In the genomic region with DNA sequence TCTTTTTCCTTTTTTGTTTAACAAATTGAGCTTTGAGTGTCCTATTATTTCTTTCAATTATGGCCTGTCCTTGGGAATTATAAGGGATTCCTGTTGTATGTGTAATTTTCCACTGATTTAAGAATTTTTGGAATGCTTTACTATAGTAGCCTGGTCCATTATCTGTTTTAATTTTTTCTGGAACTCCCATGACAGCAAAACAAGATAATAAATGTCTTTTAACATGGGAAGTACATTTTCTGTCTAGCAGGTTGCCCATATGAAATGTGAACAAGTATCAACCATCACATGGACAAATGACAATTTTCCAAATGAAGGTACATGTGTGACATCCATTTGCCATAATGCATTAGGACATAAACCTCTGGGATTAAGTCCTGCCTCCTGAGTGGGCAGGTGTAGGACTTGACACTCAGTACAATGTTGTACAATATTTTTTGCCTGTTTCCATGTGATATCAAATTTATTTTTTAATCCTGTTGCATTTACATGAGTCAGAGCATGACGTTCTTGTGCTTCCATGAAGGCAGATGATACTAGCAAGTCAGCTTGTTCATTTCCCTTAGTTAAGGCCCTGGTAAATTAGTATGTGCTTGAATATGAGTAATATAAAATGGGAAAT, we compare ENCODE assay signal across 14 cellular contexts. TPM values are rescaled to one million over a fixed set of nuclear protein-coding genes. Genes with fewer than 3 reads are reported as not detected.
DNase-seq lines count a peak whose midpoint lies in the region; FAIRE-seq and TF ChIP-seq lines count a peak whose summit lies in the region.
"Not testable (repeated sequence)": the region's sequence is repeated elsewhere in the genome, so short reads cannot be mapped to it uniquely, and the experiment has no call there.
"Had no signal": no experiment of that assay in that cellular context is flagged by ENCODE, and none has a peak within 500 bp of the region (broad histone marks: within the 10 kb centered on the region; RNA-seq: fewer than 3 reads in every experiment).

No MANE protein-coding gene starts in this region.

- not testable (repeated sequence) for H3K4me3 Mint-ChIP-seq in neural progenitor cell

- H3K9ac ChIP-seq in Loucy (ENCODE audit: low read depth, low read length, poor library complexity, severe bottlenecking) = peak overlapping the region; percentile 60
- H3K9ac ChIP-seq in neural progenitor cell = not testable (repeated sequence)

- not testable (repeated sequence) for H3K27ac ChIP-seq in esophagus muscularis mucosa (replicated peaks in 1 of 4); neural progenitor cell; small intestine (ENCODE audit: low read depth in 1 of 2, low read length in 1 of 2)

- not testable (repeated sequence) for H3K36me3 Mint-ChIP-seq in neural progenitor cell

- H3K4me1 Mint-ChIP-seq in neural progenitor cell = not testable (repeated sequence)

- TF ChIP-seq CTCF in Loucy (conservative IDR thresholded peaks at IDR 0.05; ENCODE audit: low read length); cardiac fibroblast (IDR thresholded peaks at IDR 0.05; ENCODE audit: low read depth, low read length); esophagus muscularis mucosa (IDR thresholded peaks at IDR 0.05); neural progenitor cell (IDR thresholded peaks at IDR 0.05): not testable (repeated sequence)

- TF ChIP-seq POLR2A in esophagus muscularis mucosa (IDR thresholded peaks at IDR 0.05; ENCODE audit: low read depth) = not testable (repeated sequence)

- not testable (repeated sequence) for H2AFZ ChIP-seq in Loucy (ENCODE audit: low read length); neural progenitor cell (replicated peaks)

- H3K4me1 ChIP-seq in Loucy (ENCODE audit: insufficient read depth, low read length, poor library complexity, severe bottlenecking) = peaks cover 70% of the 10 kb centered on the region
- not testable (repeated sequence) for H3K4me1 ChIP-seq in esophagus muscularis mucosa; neural progenitor cell; small intestine (ENCODE audit: control insufficient read depth in 2 of 2, insufficient read depth in 1 of 2, low read depth in 1 of 2, low read length in 1 of 2)

- not testable (repeated sequence) for H3K79me2 ChIP-seq in Loucy (ENCODE audit: insufficient read depth, low read length); neural progenitor cell (ENCODE audit: low read depth)

- intact Hi-C loops in esophagus muscularis mucosa (cut with DNase I) = not testable (repeated sequence)

- DNase-seq in HCEC 1CT (peak; percentile 0), SW480 (ENCODE audit: low spot score) (peak; percentile 9), cardiac fibroblast (ENCODE audit: low read depth in 2 of 2) (peak; percentile 4 to 10), esophagus muscularis mucosa (ENCODE audit: extremely low spot score) (peak; percentile 89), neural progenitor cell (ENCODE audit: low spot score) (peak; percentile 1), small intestine (peak; percentile 5)

- H3K27me3 Mint-ChIP-seq in neural progenitor cell (ENCODE audit: insufficient read depth, low read depth) = not testable (repeated sequence)

- not testable (repeated sequence) for H3K9me2 ChIP-seq in Loucy (replicated peaks; ENCODE audit: low read depth, low read length)

- not testable (repeated sequence) for H3K36me3 ChIP-seq in Loucy (ENCODE audit: insufficient read depth, low read length); esophagus muscularis mucosa; neural progenitor cell; small intestine (ENCODE audit: control insufficient read depth in 2 of 2, insufficient read depth in 2 of 2, low read length in 2 of 2)

- 46% methylated on average over 1 of the region's 1 CpG for WGBS in esophagus muscularis mucosa
- WGBS in small intestine, 3 donors = 30 to 33% (median 31%) methylated on average over 1 of the region's 1 CpG

- H3K4me2 ChIP-seq in Loucy (ENCODE audit: low read depth, low read length, poor library complexity, severe bottlenecking) = peak overlapping the region; percentile 65
- H3K4me2 ChIP-seq in neural progenitor cell = not testable (repeated sequence)

- H3K9me3 Mint-ChIP-seq in neural progenitor cell = not testable (repeated sequence)

- H3K4me3 ChIP-seq in Loucy (ENCODE audit: low read length, poor library complexity, severe bottlenecking); cardiac fibroblast (replicated peaks in 1 of 2; ENCODE audit: low read depth in 2 of 2, low read length in 2 of 2); esophagus muscularis mucosa; neural progenitor cell; small intestine (ENCODE audit: low read depth in 1 of 2, low read length in 2 of 2): not testable (repeated sequence)

- H3F3A ChIP-seq in Loucy (ENCODE audit: low read depth); neural progenitor cell (ENCODE audit: low read depth): not testable (repeated sequence)

- not testable (repeated sequence) for H3K9me3 ChIP-seq in Loucy (ENCODE audit: insufficient read depth, low read depth, low read length); esophagus muscularis mucosa; small intestine (ENCODE audit: control insufficient read depth, low read depth)
- peaks cover 64% of the 10 kb centered on the region for H3K9me3 ChIP-seq in neural progenitor cell (ENCODE audit: low read depth)

- H3K27me3 ChIP-seq in Loucy (ENCODE audit: insufficient read depth, low read length, poor library complexity, severe bottlenecking); neural progenitor cell; small intestine (ENCODE audit: control insufficient read depth in 2 of 2, insufficient read depth in 2 of 2, low read length in 2 of 2): not testable (repeated sequence)
- peaks cover 0 to 48% (median 0%) of the 10 kb centered on the region in 4 donors for H3K27me3 ChIP-seq in esophagus muscularis mucosa

- not testable (repeated sequence) for H3K27ac Mint-ChIP-seq in neural progenitor cell

- H4K20me1 ChIP-seq in Loucy (ENCODE audit: insufficient read depth, low read length, poor library complexity, severe bottlenecking); neural progenitor cell (ENCODE audit: low read depth): not testable (repeated sequence)

- not testable (repeated sequence) for FAIRE-seq in small intestine (lab: Jason Lieb, UNC)

- TF ChIP-seq EP300 in esophagus muscularis mucosa (IDR thresholded peaks at IDR 0.05) = not testable (repeated sequence)

RNA-seq across cellular contexts. Expression of gene DBET, which starts 45.2 kb away (rescaled TPM):
- total RNA-seq in esophagus muscularis mucosa (not detected), neural progenitor cell (ENCODE audit: low replicate concordance) (not detected in 2 replicates)
- polyA plus RNA-seq in small intestine = not detected
- total RNA-seq: Caco-2; CD4-positive, alpha-beta T cell; H9; OCI-LY7; Peyer's patch; Right ventricle myocardium superior; SK-MEL-5 had no signal

Comparison
In these comparisons a context has a peak if more than half of its experiments do, and no peak if none do; other contexts are left out.
1. DNase-seq: peak in every context shown above with its lines; median percentile 89 in esophagus muscularis mucosa; 9 in SW480; 7 in cardiac fibroblast; 5 in small intestine; 1 in neural progenitor cell; 0 in HCEC 1CT.